In the genomic region with DNA sequence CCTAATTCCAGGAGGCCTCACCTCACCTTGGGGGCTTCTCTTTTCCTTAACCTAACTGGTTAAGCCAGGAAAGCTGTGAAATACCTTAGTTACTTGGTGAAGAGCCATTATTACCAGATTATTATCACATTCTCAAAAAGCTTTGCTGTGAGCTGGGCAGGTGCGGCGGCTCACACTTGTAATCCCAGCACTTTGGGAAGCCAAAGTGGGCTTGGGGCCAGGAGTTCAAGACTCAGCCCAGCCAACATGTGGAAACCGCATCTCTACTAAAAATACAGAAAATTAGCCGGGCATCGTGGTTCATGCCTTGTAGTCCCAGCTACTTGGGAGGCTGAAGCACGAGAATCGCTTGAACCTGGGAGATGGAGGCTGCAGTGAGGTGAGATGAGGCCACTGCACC, we compare ENCODE assay signal across 10 cellular contexts.
A peak's percentile ranks its signal among the peaks of the same experiment; 100 is the strongest.
DNase-seq lines count a peak whose midpoint lies in the region; ATAC-seq and TF ChIP-seq lines count a peak whose summit lies in the region.
"Had no signal": no experiment of that assay in that cellular context is flagged by ENCODE, and none has a peak within 500 bp of the region (broad histone marks: within the 10 kb centered on the region; RNA-seq: fewer than 3 reads in every experiment).

No MANE protein-coding gene starts in this region.

- peak overlapping the region; percentile 92 for H3K27ac Mint-ChIP-seq in activated naive CD8-positive, alpha-beta T cell treated with anti-CD3 and anti-CD28 coated beads, Interleukin-2, amount 50 U/mL, for 24 hours
- H3K27ac Mint-ChIP-seq in activated naive CD8-positive, alpha-beta T cell treated with anti-CD3 and anti-CD28 coated beads for 36 hours = no peak overlapping the region
- peak overlapping the region; percentile 84 for H3K27ac Mint-ChIP-seq in memory B cell

- H3K9me3 ChIP-seq in adrenal gland (replicated peaks in 1 of 3) = no peaks in the 10 kb centered on the region

- peak; percentile 15 for ATAC-seq in activated naive CD8-positive, alpha-beta T cell treated with anti-CD3 and anti-CD28 coated beads, Interleukin-2, amount 50 U/mL, for 24 hours
- ATAC-seq in memory B cell (ENCODE audit: low read depth) = peak; percentile 23
- no peak for ATAC-seq in HG03460 (IDR thresholded peaks at IDR 0.05; ENCODE audit: unreplicated experiment)

- no peak for DNase-seq in activated naive CD8-positive, alpha-beta T cell treated with anti-CD3 and anti-CD28 coated beads, Interleukin-2, amount 50 U/mL, for 24 hours
- no peak for DNase-seq in activated naive CD8-positive, alpha-beta T cell treated with anti-CD3 and anti-CD28 coated beads for 36 hours
- DNase-seq in adrenal gland (peak in 2 of 7 donors; percentile 17 to 30), memory B cell (ENCODE audit: low spot score in 2 of 2) (no peak), NCI-H2196 (lab: John Stamatoyannopoulos, UW; ENCODE audit: unreplicated experiment) (no peak), NCI-H526 (lab: John Stamatoyannopoulos, UW) (no peak)
- DNase-seq: MM.1S had no signal

- H3K9me3 Mint-ChIP-seq in activated naive CD8-positive, alpha-beta T cell treated with anti-CD3 and anti-CD28 coated beads, Interleukin-2, amount 50 U/mL, for 24 hours = no peaks in the 10 kb centered on the region
- H3K9me3 Mint-ChIP-seq in activated naive CD8-positive, alpha-beta T cell treated with anti-CD3 and anti-CD28 coated beads for 36 hours = no peaks in the 10 kb centered on the region
- no peaks in the 10 kb centered on the region for H3K9me3 Mint-ChIP-seq in memory B cell

- intact Hi-C loops in adrenal gland (cut with DNase I) = no loop called here

- no peak for TF ChIP-seq CTCF in adrenal gland (IDR thresholded peaks at IDR 0.05)

- no peak overlapping the region for H3K4me3 ChIP-seq in adrenal gland
- H3K4me3 ChIP-seq in urinary bladder (ENCODE audit: low read depth, low read length) = no peak overlapping the region

- H3K36me3 ChIP-seq in adrenal gland (replicated peaks in 1 of 2) = no peaks in the 10 kb centered on the region
- no peaks in the 10 kb centered on the region for H3K36me3 ChIP-seq in urinary bladder (ENCODE audit: insufficient read depth)

- H3K4me1 ChIP-seq in adrenal gland (replicated peaks in 1 of 2) (peaks cover 22 to 24% of the 10 kb centered on the region in 2 donors), urinary bladder (ENCODE audit: insufficient read depth) (no peaks in the 10 kb centered on the region)

- no peak overlapping the region for H3K4me3 Mint-ChIP-seq in activated naive CD8-positive, alpha-beta T cell treated with anti-CD3 and anti-CD28 coated beads, Interleukin-2, amount 50 U/mL, for 24 hours
- no peak overlapping the region for H3K4me3 Mint-ChIP-seq in activated naive CD8-positive, alpha-beta T cell treated with anti-CD3 and anti-CD28 coated beads for 36 hours
- H3K4me3 Mint-ChIP-seq in memory B cell = no peak overlapping the region

- no peak for TF ChIP-seq POLR2A in adrenal gland (IDR thresholded peaks at IDR 0.05)

- 92 to 98% (median 96%) methylated on average over 7 of the region's 7 CpGs for WGBS in adrenal gland, 4 donors
- WGBS in urinary bladder = 86% methylated on average over 7 of the region's 7 CpGs

- no peaks in the 10 kb centered on the region for H3K27me3 Mint-ChIP-seq in activated naive CD8-positive, alpha-beta T cell treated with anti-CD3 and anti-CD28 coated beads, Interleukin-2, amount 50 U/mL, for 24 hours
- no peaks in the 10 kb centered on the region for H3K27me3 Mint-ChIP-seq in activated naive CD8-positive, alpha-beta T cell treated with anti-CD3 and anti-CD28 coated beads for 36 hours
- peaks cover 2% of the 10 kb centered on the region for H3K27me3 Mint-ChIP-seq in memory B cell

- H3K36me3 Mint-ChIP-seq in activated naive CD8-positive, alpha-beta T cell treated with anti-CD3 and anti-CD28 coated beads, Interleukin-2, amount 50 U/mL, for 24 hours (ENCODE audit: low read depth) = no peaks in the 10 kb centered on the region
- no peaks in the 10 kb centered on the region for H3K36me3 Mint-ChIP-seq in activated naive CD8-positive, alpha-beta T cell treated with anti-CD3 and anti-CD28 coated beads for 36 hours
- no peaks in the 10 kb centered on the region for H3K36me3 Mint-ChIP-seq in memory B cell

- no peaks in the 10 kb centered on the region for H3K27me3 ChIP-seq in adrenal gland

- peak overlapping the region; percentile 51 to 81 (median 79) for H3K27ac ChIP-seq in adrenal gland
- peak overlapping the region; percentile 33 for H3K27ac ChIP-seq in urinary bladder (ENCODE audit: low read depth)
- H3K27ac ChIP-seq: C4-2B had no signal

- H3K4me1 Mint-ChIP-seq in activated naive CD8-positive, alpha-beta T cell treated with anti-CD3 and anti-CD28 coated beads, Interleukin-2, amount 50 U/mL, for 24 hours = peaks cover 47% of the 10 kb centered on the region
- peaks cover 2% of the 10 kb centered on the region for H3K4me1 Mint-ChIP-seq in activated naive CD8-positive, alpha-beta T cell treated with anti-CD3 and anti-CD28 coated beads for 36 hours
- peaks cover 19% of the 10 kb centered on the region for H3K4me1 Mint-ChIP-seq in memory B cell
